1 cellular context compared by ENCODE assay signal in genomic region chr11:34052036-34052607, GRCh38.
TF ChIP-seq lines count a peak whose summit lies in the region.

No MANE protein-coding gene starts in this region.

TF ChIP-seq in K562, 482 proteins besides CTCF, POLR2A, EP300 and RAD21 (continued from another document and continues in another):
- no peak for TF ChIP-seq ZNF75A (CRISPR knock-in tag; IDR thresholded peaks at IDR 0.05)
- no peak for TF ChIP-seq DACH1 (IDR thresholded peaks at IDR 0.05; ENCODE audit: partially characterized antibody)
- TF ChIP-seq, protein P1, sequence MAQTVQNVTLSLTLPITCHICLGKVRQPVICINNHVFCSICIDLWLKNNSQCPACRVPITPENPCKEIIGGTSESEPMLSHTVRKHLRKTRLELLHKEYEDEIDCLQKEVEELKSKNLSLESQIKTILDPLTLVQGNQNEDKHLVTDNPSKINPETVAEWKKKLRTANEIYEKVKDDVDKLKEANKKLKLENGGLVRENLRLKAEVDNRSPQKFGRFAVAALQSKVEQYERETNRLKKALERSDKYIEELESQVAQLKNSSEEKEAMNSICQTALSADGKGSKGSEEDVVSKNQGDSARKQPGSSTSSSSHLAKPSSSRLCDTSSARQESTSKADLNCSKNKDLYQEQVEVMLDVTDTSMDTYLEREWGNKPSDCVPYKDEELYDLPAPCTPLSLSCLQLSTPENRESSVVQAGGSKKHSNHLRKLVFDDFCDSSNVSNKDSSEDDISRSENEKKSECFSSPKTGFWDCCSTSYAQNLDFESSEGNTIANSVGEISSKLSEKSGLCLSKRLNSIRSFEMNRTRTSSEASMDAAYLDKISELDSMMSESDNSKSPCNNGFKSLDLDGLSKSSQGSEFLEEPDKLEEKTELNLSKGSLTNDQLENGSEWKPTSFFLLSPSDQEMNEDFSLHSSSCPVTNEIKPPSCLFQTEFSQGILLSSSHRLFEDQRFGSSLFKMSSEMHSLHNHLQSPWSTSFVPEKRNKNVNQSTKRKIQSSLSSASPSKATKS (CRISPR knock-in tag; IDR thresholded peaks at IDR 0.05), result no peak
- peak; percentile 47 for TF ChIP-seq ZNF431 (CRISPR knock-in tag; IDR thresholded peaks at IDR 0.05)
- TF ChIP-seq, protein P2, sequence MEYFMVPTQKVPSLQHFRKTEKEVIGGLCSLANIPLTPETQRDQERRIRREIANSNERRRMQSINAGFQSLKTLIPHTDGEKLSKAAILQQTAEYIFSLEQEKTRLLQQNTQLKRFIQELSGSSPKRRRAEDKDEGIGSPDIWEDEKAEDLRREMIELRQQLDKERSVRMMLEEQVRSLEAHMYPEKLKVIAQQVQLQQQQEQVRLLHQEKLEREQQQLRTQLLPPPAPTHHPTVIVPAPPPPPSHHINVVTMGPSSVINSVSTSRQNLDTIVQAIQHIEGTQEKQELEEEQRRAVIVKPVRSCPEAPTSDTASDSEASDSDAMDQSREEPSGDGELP (CRISPR knock-in tag; IDR thresholded peaks at IDR 0.05; ENCODE audit: borderline replicate concordance), result peak; percentile 19; the same call in 1 of the 2 replicates
- TF ChIP-seq CSDE1 (IDR thresholded peaks at IDR 0.05), result no peak
- peak; percentile 84 for TF ChIP-seq POU5F1 (IDR thresholded peaks at IDR 0.05; ENCODE audit: borderline replicate concordance, low read depth, low read length, partially characterized antibody)
- peak; percentile 54; the same call in 1 of the 2 replicates for TF ChIP-seq FOXK1 (CRISPR knock-in tag; IDR thresholded peaks at IDR 0.05; ENCODE audit: borderline replicate concordance)
- TF ChIP-seq, protein P3, sequence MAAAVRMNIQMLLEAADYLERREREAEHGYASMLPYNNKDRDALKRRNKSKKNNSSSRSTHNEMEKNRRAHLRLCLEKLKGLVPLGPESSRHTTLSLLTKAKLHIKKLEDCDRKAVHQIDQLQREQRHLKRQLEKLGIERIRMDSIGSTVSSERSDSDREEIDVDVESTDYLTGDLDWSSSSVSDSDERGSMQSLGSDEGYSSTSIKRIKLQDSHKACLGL (CRISPR knock-in tag; IDR thresholded peaks at IDR 0.05; ENCODE audit: borderline replicate concordance, poor library complexity, severe bottlenecking), result no peak
- TF ChIP-seq HCFC1 (IDR thresholded peaks at IDR 0.05; ENCODE audit: low read depth, low read length), result peak; percentile 65
- TF ChIP-seq MAFG (tag; conservative IDR thresholded peaks at IDR 0.05), result no peak
- TF ChIP-seq, protein P4, sequence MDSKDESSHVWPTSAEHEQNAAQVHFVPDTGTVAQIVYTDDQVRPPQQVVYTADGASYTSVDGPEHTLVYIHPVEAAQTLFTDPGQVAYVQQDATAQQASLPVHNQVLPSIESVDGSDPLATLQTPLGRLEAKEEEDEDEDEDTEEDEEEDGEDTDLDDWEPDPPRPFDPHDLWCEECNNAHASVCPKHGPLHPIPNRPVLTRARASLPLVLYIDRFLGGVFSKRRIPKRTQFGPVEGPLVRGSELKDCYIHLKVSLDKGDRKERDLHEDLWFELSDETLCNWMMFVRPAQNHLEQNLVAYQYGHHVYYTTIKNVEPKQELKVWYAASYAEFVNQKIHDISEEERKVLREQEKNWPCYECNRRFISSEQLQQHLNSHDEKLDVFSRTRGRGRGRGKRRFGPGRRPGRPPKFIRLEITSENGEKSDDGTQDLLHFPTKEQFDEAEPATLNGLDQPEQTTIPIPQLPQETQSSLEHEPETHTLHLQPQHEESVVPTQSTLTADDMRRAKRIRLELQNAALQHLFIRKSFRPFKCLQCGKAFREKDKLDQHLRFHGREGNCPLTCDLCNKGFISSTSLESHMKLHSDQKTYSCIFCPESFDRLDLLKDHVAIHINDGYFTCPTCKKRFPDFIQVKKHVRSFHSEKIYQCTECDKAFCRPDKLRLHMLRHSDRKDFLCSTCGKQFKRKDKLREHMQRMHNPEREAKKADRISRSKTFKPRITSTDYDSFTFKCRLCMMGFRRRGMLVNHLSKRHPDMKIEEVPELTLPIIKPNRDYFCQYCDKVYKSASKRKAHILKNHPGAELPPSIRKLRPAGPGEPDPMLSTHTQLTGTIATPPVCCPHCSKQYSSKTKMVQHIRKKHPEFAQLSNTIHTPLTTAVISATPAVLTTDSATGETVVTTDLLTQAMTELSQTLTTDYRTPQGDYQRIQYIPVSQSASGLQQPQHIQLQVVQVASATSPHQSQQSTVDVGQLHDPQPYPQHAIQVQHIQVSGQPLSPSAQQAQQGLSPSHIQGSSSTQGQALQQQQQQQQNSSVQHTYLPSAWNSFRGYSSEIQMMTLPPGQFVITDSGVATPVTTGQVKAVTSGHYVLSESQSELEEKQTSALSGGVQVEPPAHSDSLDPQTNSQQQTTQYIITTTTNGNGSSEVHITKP (IDR thresholded peaks at IDR 0.05; ENCODE audit: partially characterized antibody), result no peak
- peak; percentile 52; the same call in 1 of the 2 replicates for TF ChIP-seq ILF3 (IDR thresholded peaks at IDR 0.05; ENCODE audit: borderline replicate concordance)
- TF ChIP-seq KDM2B (CRISPR knock-in tag; IDR thresholded peaks at IDR 0.05), result 0 out of 2 replicates have a peak, but pooled peaks have one; percentile 33
- TF ChIP-seq XRCC4 (IDR thresholded peaks at IDR 0.05; ENCODE audit: extremely low read depth, insufficient read depth, insufficient read length), result no peak
- TF ChIP-seq ZNF780A (CRISPR knock-in tag; IDR thresholded peaks at IDR 0.05), result no peak
- TF ChIP-seq MCM5 (IDR thresholded peaks at IDR 0.05; ENCODE audit: low read depth), result no peak
- TF ChIP-seq ILK (tag; IDR thresholded peaks at IDR 0.05; ENCODE audit: borderline replicate concordance, low read depth), result no peak
- peak; percentile 44 for TF ChIP-seq TCF3 (CRISPR knock-in tag; IDR thresholded peaks at IDR 0.05)
- no peak for TF ChIP-seq ZNF224 (CRISPR knock-in tag; IDR thresholded peaks at IDR 0.05)
- TF ChIP-seq ZBTB8A (IDR thresholded peaks at IDR 0.05; ENCODE audit: partially characterized antibody), result no peak
- TF ChIP-seq HOXB6 (CRISPR knock-in tag; IDR thresholded peaks at IDR 0.05; ENCODE audit: borderline replicate concordance), result no peak
- no peak for TF ChIP-seq FOXA1 (IDR thresholded peaks at IDR 0.05; ENCODE audit: borderline replicate concordance)
- TF ChIP-seq CHD1 (IDR thresholded peaks at IDR 0.05; ENCODE audit: low read length), result no peak
- TF ChIP-seq ZNF77 (CRISPR knock-in tag; IDR thresholded peaks at IDR 0.05), result no peak
- peak in 1 of 2 experiments; percentile 53; a peak in 1 of 4 replicates for TF ChIP-seq HDAC1 (IDR thresholded peaks at IDR 0.05)
- peak; percentile 29; the same call in 1 of the 2 replicates for TF ChIP-seq RNF2 (IDR thresholded peaks at IDR 0.05)
- TF ChIP-seq NEUROD1 (IDR thresholded peaks at IDR 0.05; ENCODE audit: borderline replicate concordance, low read depth, low read length, partially characterized antibody), result peak; percentile 76
- no peak for TF ChIP-seq ZNF584 (CRISPR knock-in tag; IDR thresholded peaks at IDR 0.05; ENCODE audit: low read depth)
- TF ChIP-seq USF2 (CRISPR knock-in tag; IDR thresholded peaks at IDR 0.05), result no peak
- peak; percentile 6; the same call in 1 of the 2 replicates for TF ChIP-seq EGR1 (conservative IDR thresholded peaks at IDR 0.05)
- TF ChIP-seq, protein P5, sequence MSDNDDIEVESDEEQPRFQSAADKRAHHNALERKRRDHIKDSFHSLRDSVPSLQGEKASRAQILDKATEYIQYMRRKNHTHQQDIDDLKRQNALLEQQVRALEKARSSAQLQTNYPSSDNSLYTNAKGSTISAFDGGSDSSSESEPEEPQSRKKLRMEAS (CRISPR knock-in tag; IDR thresholded peaks at IDR 0.05), result no peak
- TF ChIP-seq, protein P6, sequence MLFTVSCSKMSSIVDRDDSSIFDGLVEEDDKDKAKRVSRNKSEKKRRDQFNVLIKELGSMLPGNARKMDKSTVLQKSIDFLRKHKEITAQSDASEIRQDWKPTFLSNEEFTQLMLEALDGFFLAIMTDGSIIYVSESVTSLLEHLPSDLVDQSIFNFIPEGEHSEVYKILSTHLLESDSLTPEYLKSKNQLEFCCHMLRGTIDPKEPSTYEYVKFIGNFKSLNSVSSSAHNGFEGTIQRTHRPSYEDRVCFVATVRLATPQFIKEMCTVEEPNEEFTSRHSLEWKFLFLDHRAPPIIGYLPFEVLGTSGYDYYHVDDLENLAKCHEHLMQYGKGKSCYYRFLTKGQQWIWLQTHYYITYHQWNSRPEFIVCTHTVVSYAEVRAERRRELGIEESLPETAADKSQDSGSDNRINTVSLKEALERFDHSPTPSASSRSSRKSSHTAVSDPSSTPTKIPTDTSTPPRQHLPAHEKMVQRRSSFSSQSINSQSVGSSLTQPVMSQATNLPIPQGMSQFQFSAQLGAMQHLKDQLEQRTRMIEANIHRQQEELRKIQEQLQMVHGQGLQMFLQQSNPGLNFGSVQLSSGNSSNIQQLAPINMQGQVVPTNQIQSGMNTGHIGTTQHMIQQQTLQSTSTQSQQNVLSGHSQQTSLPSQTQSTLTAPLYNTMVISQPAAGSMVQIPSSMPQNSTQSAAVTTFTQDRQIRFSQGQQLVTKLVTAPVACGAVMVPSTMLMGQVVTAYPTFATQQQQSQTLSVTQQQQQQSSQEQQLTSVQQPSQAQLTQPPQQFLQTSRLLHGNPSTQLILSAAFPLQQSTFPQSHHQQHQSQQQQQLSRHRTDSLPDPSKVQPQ (CRISPR knock-in tag; IDR thresholded peaks at IDR 0.05; ENCODE audit: borderline replicate concordance), result no peak
- TF ChIP-seq NR2F6 (CRISPR knock-in tag; IDR thresholded peaks at IDR 0.05), result no peak
- TF ChIP-seq ZNF830 (CRISPR knock-in tag; IDR thresholded peaks at IDR 0.05), result peak; percentile 32; the same call in 1 of the 2 replicates
- peak; percentile 11 for TF ChIP-seq SUPT5H (IDR thresholded peaks at IDR 0.05)
- TF ChIP-seq, protein P7, sequence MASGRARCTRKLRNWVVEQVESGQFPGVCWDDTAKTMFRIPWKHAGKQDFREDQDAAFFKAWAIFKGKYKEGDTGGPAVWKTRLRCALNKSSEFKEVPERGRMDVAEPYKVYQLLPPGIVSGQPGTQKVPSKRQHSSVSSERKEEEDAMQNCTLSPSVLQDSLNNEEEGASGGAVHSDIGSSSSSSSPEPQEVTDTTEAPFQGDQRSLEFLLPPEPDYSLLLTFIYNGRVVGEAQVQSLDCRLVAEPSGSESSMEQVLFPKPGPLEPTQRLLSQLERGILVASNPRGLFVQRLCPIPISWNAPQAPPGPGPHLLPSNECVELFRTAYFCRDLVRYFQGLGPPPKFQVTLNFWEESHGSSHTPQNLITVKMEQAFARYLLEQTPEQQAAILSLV (tag; IDR thresholded peaks at IDR 0.05), result no peak
- TF ChIP-seq CTBP1 (IDR thresholded peaks at IDR 0.05; ENCODE audit: borderline replicate concordance), result peak; percentile 57
- TF ChIP-seq, protein P8, sequence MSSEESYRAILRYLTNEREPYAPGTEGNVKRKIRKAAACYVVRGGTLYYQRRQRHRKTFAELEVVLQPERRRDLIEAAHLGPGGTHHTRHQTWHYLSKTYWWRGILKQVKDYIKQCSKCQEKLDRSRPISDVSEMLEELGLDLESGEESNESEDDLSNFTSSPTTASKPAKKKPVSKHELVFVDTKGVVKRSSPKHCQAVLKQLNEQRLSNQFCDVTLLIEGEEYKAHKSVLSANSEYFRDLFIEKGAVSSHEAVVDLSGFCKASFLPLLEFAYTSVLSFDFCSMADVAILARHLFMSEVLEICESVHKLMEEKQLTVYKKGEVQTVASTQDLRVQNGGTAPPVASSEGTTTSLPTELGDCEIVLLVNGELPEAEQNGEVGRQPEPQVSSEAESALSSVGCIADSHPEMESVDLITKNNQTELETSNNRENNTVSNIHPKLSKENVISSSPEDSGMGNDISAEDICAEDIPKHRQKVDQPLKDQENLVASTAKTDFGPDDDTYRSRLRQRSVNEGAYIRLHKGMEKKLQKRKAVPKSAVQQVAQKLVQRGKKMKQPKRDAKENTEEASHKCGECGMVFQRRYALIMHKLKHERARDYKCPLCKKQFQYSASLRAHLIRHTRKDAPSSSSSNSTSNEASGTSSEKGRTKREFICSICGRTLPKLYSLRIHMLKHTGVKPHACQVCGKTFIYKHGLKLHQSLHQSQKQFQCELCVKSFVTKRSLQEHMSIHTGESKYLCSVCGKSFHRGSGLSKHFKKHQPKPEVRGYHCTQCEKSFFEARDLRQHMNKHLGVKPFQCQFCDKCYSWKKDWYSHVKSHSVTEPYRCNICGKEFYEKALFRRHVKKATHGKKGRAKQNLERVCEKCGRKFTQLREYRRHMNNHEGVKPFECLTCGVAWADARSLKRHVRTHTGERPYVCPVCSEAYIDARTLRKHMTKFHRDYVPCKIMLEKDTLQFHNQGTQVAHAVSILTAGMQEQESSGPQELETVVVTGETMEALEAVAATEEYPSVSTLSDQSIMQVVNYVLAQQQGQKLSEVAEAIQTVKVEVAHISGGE (CRISPR knock-in tag; IDR thresholded peaks at IDR 0.05), result peak in 1 of 3 experiments; percentile 89; a peak in 2 of 6 replicates
- TF ChIP-seq POLR2AphosphoS5 (IDR thresholded peaks at IDR 0.05; ENCODE audit: control insufficient read depth, insufficient read depth, low read depth, low read length), result peak; percentile 79
- peak; percentile 40 for TF ChIP-seq FIP1L1 (IDR thresholded peaks at IDR 0.05; ENCODE audit: low read depth, low read length, poor library complexity, severe bottlenecking)
- peak; percentile 73 for TF ChIP-seq U2AF1 (optimal IDR thresholded peaks at IDR 0.05; ENCODE audit: low read depth, low read length)
- TF ChIP-seq, protein P9, sequence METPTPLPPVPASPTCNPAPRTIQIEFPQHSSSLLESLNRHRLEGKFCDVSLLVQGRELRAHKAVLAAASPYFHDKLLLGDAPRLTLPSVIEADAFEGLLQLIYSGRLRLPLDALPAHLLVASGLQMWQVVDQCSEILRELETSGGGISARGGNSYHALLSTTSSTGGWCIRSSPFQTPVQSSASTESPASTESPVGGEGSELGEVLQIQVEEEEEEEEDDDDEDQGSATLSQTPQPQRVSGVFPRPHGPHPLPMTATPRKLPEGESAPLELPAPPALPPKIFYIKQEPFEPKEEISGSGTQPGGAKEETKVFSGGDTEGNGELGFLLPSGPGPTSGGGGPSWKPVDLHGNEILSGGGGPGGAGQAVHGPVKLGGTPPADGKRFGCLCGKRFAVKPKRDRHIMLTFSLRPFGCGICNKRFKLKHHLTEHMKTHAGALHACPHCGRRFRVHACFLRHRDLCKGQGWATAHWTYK (CRISPR knock-in tag; IDR thresholded peaks at IDR 0.05), result peak; percentile 68; the same call in 1 of the 2 replicates
- no peak for TF ChIP-seq ADNP (tag; IDR thresholded peaks at IDR 0.05)
